Comparison of ENCODE assay signal across 20 cellular contexts in genomic region chr9:134684375-134684723, GRCh38. TPM values are rescaled to one million over a fixed set of nuclear protein-coding genes. Genes with fewer than 3 reads are reported as not detected.
DNase-seq lines count a peak whose midpoint lies in the region; ATAC-seq, FAIRE-seq and TF ChIP-seq lines count a peak whose summit lies in the region.
"Had no signal": no experiment of that assay in that cellular context is flagged by ENCODE, and none has a peak within 500 bp of the region (broad histone marks: within the 10 kb centered on the region; RNA-seq: fewer than 3 reads in every experiment).

No MANE protein-coding gene starts in this region.

- TF ChIP-seq POLR2A in sigmoid colon (IDR thresholded peaks at IDR 0.05) = no peak

- TF ChIP-seq EP300 in sigmoid colon (IDR thresholded peaks at IDR 0.05) = no peak

- no peaks in the 10 kb centered on the region for H3K36me3 ChIP-seq in lower lobe of right lung
- peaks cover 0 to 6% (median 0%) of the 10 kb centered on the region in 4 donors for H3K36me3 ChIP-seq in sigmoid colon
- H3K36me3 ChIP-seq in upper lobe of right lung = no peaks in the 10 kb centered on the region

- H3K4me3 ChIP-seq in lower lobe of right lung = no peak overlapping the region
- no peak overlapping the region for H3K4me3 ChIP-seq in sigmoid colon
- H3K4me3 ChIP-seq in upper lobe of right lung = no peak overlapping the region
- H3K4me3 ChIP-seq: BLaER1, GM12878 had no signal

- H3K9me3 Mint-ChIP-seq in effector memory CD8-positive, alpha-beta T cell = no peaks in the 10 kb centered on the region
- H3K9me3 Mint-ChIP-seq: CD4-positive, alpha-beta memory T cell; HFFc6 had no signal

- H3K27me3 ChIP-seq in lower lobe of right lung (ENCODE audit: low read depth) (no peaks in the 10 kb centered on the region), sigmoid colon (no peaks in the 10 kb centered on the region), upper lobe of right lung (no peaks in the 10 kb centered on the region)
- H3K27me3 ChIP-seq: BLaER1 had no signal

- DNase-seq in lower lobe of right lung = peak; percentile 18
- no peak for DNase-seq in sigmoid colon
- peak; percentile 35 for DNase-seq in upper lobe of right lung
- DNase-seq in HTR-8/SVneo (ENCODE audit: insufficient read length, low spot score) = no peak
- DNase-seq in effector memory CD8-positive, alpha-beta T cell = no peak
- no peak for DNase-seq in AG08396 (ENCODE audit: low spot score)
- DNase-seq: ACHN; AML-193; Calu3; CD4-positive, alpha-beta memory T cell; DMS79 treated with DMSO at 0.1 percent for 48 hours; GOT3; H7; HFFc6 had no signal

- no peak overlapping the region for H3K27ac Mint-ChIP-seq in effector memory CD8-positive, alpha-beta T cell
- H3K27ac Mint-ChIP-seq: CD14-positive monocyte; CD4-positive, alpha-beta memory T cell; HFFc6 had no signal

- TF ChIP-seq CTCF in lower lobe of right lung (IDR thresholded peaks at IDR 0.05) = no peak
- no peak for TF ChIP-seq CTCF in sigmoid colon (IDR thresholded peaks at IDR 0.05)
- TF ChIP-seq CTCF in upper lobe of right lung (IDR thresholded peaks at IDR 0.05) = no peak

- no peaks in the 10 kb centered on the region for H3K36me3 Mint-ChIP-seq in effector memory CD8-positive, alpha-beta T cell (ENCODE audit: insufficient read depth)
- H3K36me3 Mint-ChIP-seq: CD14-positive monocyte; CD4-positive, alpha-beta memory T cell had no signal

- no peak for FAIRE-seq in HTR-8/SVneo (lab: Jason Lieb, UNC)
- FAIRE-seq: A204.1, GM12878 had no signal

- H3K27me3 Mint-ChIP-seq in effector memory CD8-positive, alpha-beta T cell = no peaks in the 10 kb centered on the region
- H3K27me3 Mint-ChIP-seq: CD4-positive, alpha-beta memory T cell had no signal

- H3K4me1 ChIP-seq in lower lobe of right lung (peaks cover 14% of the 10 kb centered on the region), sigmoid colon (peaks cover 0 to 65% (median 57%) of the 10 kb centered on the region in 4 donors), upper lobe of right lung (no peaks in the 10 kb centered on the region)

- WGBS in sigmoid colon, 2 donors = 81 to 90% methylated on average over 3 of the region's 3 CpGs

- H3K4me3 Mint-ChIP-seq in effector memory CD8-positive, alpha-beta T cell = no peak overlapping the region
- H3K4me3 Mint-ChIP-seq: CD14-positive monocyte; CD4-positive, alpha-beta memory T cell; HFFc6 had no signal

- H3K9me3 ChIP-seq in lower lobe of right lung (no peaks in the 10 kb centered on the region), sigmoid colon (no peaks in the 10 kb centered on the region), upper lobe of right lung (no peaks in the 10 kb centered on the region)

- peaks cover 0 to 5% of the 10 kb centered on the region in 2 donors for H3K4me1 Mint-ChIP-seq in effector memory CD8-positive, alpha-beta T cell (ENCODE audit: low read depth in 2 of 2)
- H3K4me1 Mint-ChIP-seq: CD14-positive monocyte; CD4-positive, alpha-beta memory T cell had no signal

- ATAC-seq in lower lobe of right lung (no peak), upper lobe of right lung (no peak), HG02970 (IDR thresholded peaks at IDR 0.05; ENCODE audit: low FRiP score, unreplicated experiment) (no peak)
- no peak for ATAC-seq in effector memory CD8-positive, alpha-beta T cell (replicated peaks)
- ATAC-seq: GM12878, HCT116 had no signal

- intact Hi-C loops in lower lobe of right lung (cut with DNase I) (no loop called here), sigmoid colon (cut with DNase I) (no loop called here), upper lobe of right lung (cut with DNase I) (no loop called here)

- H3K27ac ChIP-seq in lower lobe of right lung = no peak overlapping the region
- H3K27ac ChIP-seq in sigmoid colon = peak overlapping the region in 3 of 4 donors; percentile 22 to 73 (median 71)
- H3K27ac ChIP-seq in upper lobe of right lung = no peak overlapping the region
- H3K27ac ChIP-seq: BLaER1 had no signal

RNA-seq across cellular contexts. Expression of gene COL5A1, which starts 42.7 kb away (rescaled TPM):
- total RNA-seq in lower lobe of right lung = 29.0 TPM
- total RNA-seq in sigmoid colon = 100 to 1,000 TPM in 1 of 4 donors, 10 to 100 TPM in 3; 24.2 to 168 (median 59.4) TPM
- polyA plus RNA-seq in sigmoid colon = 10 to 100 TPM in 1 of 3 donors, 1 to 10 TPM in 2; 4.2 to 13.2 (median 4.4) TPM
- 37.8 TPM for total RNA-seq in upper lobe of right lung
- total RNA-seq: Calu3 had no signal
- polyA plus RNA-seq: CD14-positive monocyte had no signal

Comparison
In these comparisons a context has a peak if more than half of its experiments do, and no peak if none do; other contexts are left out.
1. DNase-seq: peak in lower lobe of right lung (single experiment) and upper lobe of right lung (single experiment); none in sigmoid colon (single experiment), HTR-8/SVneo (single experiment), effector memory CD8-positive, alpha-beta T cell (0 of 3) and AG08396 (single experiment).
2. H3K27ac ChIP-seq: peak in sigmoid colon (3 of 4); none in lower lobe of right lung (single experiment) and upper lobe of right lung (single experiment).